Comparison of ENCODE assay signal across 1 cellular context in genomic region chr2:1750270-1750934, GRCh38.
TF ChIP-seq lines count a peak whose summit lies in the region.

No MANE protein-coding gene starts in this region.

TF ChIP-seq in SK-N-SH treated with all-trans-retinoic acid at 6 μM for 48 hours, 23 proteins besides CTCF, POLR2A, EP300 and RAD21 (continued from another document):
- no peak for TF ChIP-seq TSHZ2 (CRISPR knock-in tag; IDR thresholded peaks at IDR 0.05)
